Comparison of ENCODE assay signal across 1 cellular context in genomic region chr7:142585425-142585824, GRCh38.
TF ChIP-seq lines count a peak whose summit lies in the region.

No MANE protein-coding gene starts in this region.

TF ChIP-seq in WTC11, 78 proteins besides CTCF, POLR2A, EP300 and RAD21 (continued from another document):
- TF ChIP-seq ZNF512 (CRISPR knock-in tag; IDR thresholded peaks at IDR 0.05; ENCODE audit: borderline replicate concordance) = no peak
- no peak for TF ChIP-seq ZNF232 (CRISPR knock-in tag; IDR thresholded peaks at IDR 0.05)
- TF ChIP-seq ZNF396 (CRISPR knock-in tag; IDR thresholded peaks at IDR 0.05; ENCODE audit: borderline replicate concordance) = no peak
- TF ChIP-seq E2F1 (CRISPR knock-in tag; IDR thresholded peaks at IDR 0.05) = no peak
- no peak for TF ChIP-seq CDX4 (CRISPR knock-in tag; IDR thresholded peaks at IDR 0.05; ENCODE audit: borderline replicate concordance)
- TF ChIP-seq STAT6 (CRISPR knock-in tag; conservative IDR thresholded peaks at IDR 0.05; ENCODE audit: low read depth) = no peak
